ENCODE assay signal across 12 cellular contexts in genomic region chr2:177625744-177626655, GRCh38.
DNase-seq lines count a peak whose midpoint lies in the region; ATAC-seq and TF ChIP-seq lines count a peak whose summit lies in the region.
"Had no signal": no experiment of that assay in that cellular context is flagged by ENCODE, and none has a peak within 500 bp of the region (broad histone marks: within the 10 kb centered on the region; RNA-seq: fewer than 3 reads in every experiment).

No MANE protein-coding gene starts in this region.

- DNase-seq in DMS 273 (lab: John Stamatoyannopoulos, UW; ENCODE audit: unreplicated experiment) (peak; percentile 79), HFFc6 (no peak), NCI-H69 (lab: John Stamatoyannopoulos, UW) (peak; percentile 71), psoas muscle (no peak)
- no peak for DNase-seq in activated T-cell treated with anti-CD3 and anti-CD28 coated beads, Interleukin-2, amount 50 U/mL, for 24 hours
- no peak for DNase-seq in activated CD4-positive, alpha-beta T cell treated with anti-CD3 and anti-CD28 coated beads, Interleukin-2, amount 50 U/mL, for 1 hour
- DNase-seq: activated naive CD4-positive, alpha-beta T cell treated with anti-CD3 and anti-CD28 coated beads for 36 hours; glutamatergic neuron; NCI-H82 had no signal

- peaks cover 18% of the 10 kb centered on the region for H3K4me1 Mint-ChIP-seq in HFFc6 (ENCODE audit: low read depth)
- no peaks in the 10 kb centered on the region for H3K4me1 Mint-ChIP-seq in activated T-cell treated with anti-CD3 and anti-CD28 coated beads, Interleukin-2, amount 50 U/mL, for 24 hours (ENCODE audit: low read depth)

- ATAC-seq in psoas muscle (no peak), GM19328 (IDR thresholded peaks at IDR 0.05; ENCODE audit: unreplicated experiment) (no peak)

- H3K9me3 Mint-ChIP-seq in HFFc6, result no peaks in the 10 kb centered on the region
- H3K9me3 Mint-ChIP-seq in activated T-cell treated with anti-CD3 and anti-CD28 coated beads, Interleukin-2, amount 50 U/mL, for 24 hours, result no peaks in the 10 kb centered on the region
- H3K9me3 Mint-ChIP-seq: activated naive CD4-positive, alpha-beta T cell treated with anti-CD3 and anti-CD28 coated beads for 36 hours had no signal

- TF ChIP-seq CTCF in HFFc6 (IDR thresholded peaks at IDR 0.05), result no peak
- no peak for TF ChIP-seq CTCF in psoas muscle (IDR thresholded peaks at IDR 0.05)

- H3K4me3 Mint-ChIP-seq in HFFc6, result peak overlapping the region; percentile 22; the same call in 1 of the 2 replicates
- no peak overlapping the region for H3K4me3 Mint-ChIP-seq in activated T-cell treated with anti-CD3 and anti-CD28 coated beads, Interleukin-2, amount 50 U/mL, for 24 hours
- H3K4me3 Mint-ChIP-seq: activated naive CD4-positive, alpha-beta T cell treated with anti-CD3 and anti-CD28 coated beads for 36 hours had no signal

- H3K4me3 ChIP-seq in endocrine pancreas (ENCODE audit: control insufficient read depth, insufficient read depth, low read length) (peak overlapping the region; percentile 35), psoas muscle (no peak overlapping the region)

- no peaks in the 10 kb centered on the region for H3K36me3 ChIP-seq in endocrine pancreas (ENCODE audit: control insufficient read depth, insufficient read depth, low read length)
- no peaks in the 10 kb centered on the region for H3K36me3 ChIP-seq in psoas muscle (ENCODE audit: insufficient read depth in 1 of 2, low read depth in 1 of 2)

- no peaks in the 10 kb centered on the region; the same call in 1 of the 2 replicates for H3K27me3 Mint-ChIP-seq in HFFc6 (ENCODE audit: insufficient read depth)
- peaks cover 22% of the 10 kb centered on the region for H3K27me3 Mint-ChIP-seq in activated T-cell treated with anti-CD3 and anti-CD28 coated beads, Interleukin-2, amount 50 U/mL, for 24 hours

- no peak overlapping the region for H3K9ac ChIP-seq in endocrine pancreas (ENCODE audit: control insufficient read depth, insufficient read depth, low read length)

- H3K4me1 ChIP-seq in endocrine pancreas (ENCODE audit: control insufficient read depth, insufficient read depth, low read length) (no peaks in the 10 kb centered on the region), psoas muscle (no peaks in the 10 kb centered on the region)

- WGBS in psoas muscle, 3 donors, result 64 to 72% (median 67%) methylated on average over 10 of the region's 10 CpGs

- H3K36me3 Mint-ChIP-seq in HFFc6 (ENCODE audit: low read depth), result no peaks in the 10 kb centered on the region
- no peaks in the 10 kb centered on the region for H3K36me3 Mint-ChIP-seq in activated T-cell treated with anti-CD3 and anti-CD28 coated beads, Interleukin-2, amount 50 U/mL, for 24 hours (ENCODE audit: low read depth)

- H3K9me3 ChIP-seq in endocrine pancreas (ENCODE audit: control insufficient read depth, low read length) (no peaks in the 10 kb centered on the region), psoas muscle (no peaks in the 10 kb centered on the region)

- intact Hi-C loops in psoas muscle (cut with DNase I), result loop anchor here in 1 of 2 donors (10.0 kb wide), 1 partner anchor 99 kb away; no protein-coding TSS in a partner anchor

- H3K27ac ChIP-seq in psoas muscle, result no peak overlapping the region
- H3K27ac ChIP-seq: VCaP had no signal

- H3K27ac Mint-ChIP-seq in HFFc6, result no peak overlapping the region; the same call in 1 of the 2 replicates
- no peak overlapping the region for H3K27ac Mint-ChIP-seq in activated T-cell treated with anti-CD3 and anti-CD28 coated beads, Interleukin-2, amount 50 U/mL, for 24 hours
- H3K27ac Mint-ChIP-seq: activated naive CD4-positive, alpha-beta T cell treated with anti-CD3 and anti-CD28 coated beads for 36 hours had no signal

- H3K27me3 ChIP-seq in endocrine pancreas (ENCODE audit: control insufficient read depth, insufficient read depth, low read length) (no peaks in the 10 kb centered on the region), psoas muscle (ENCODE audit: insufficient read depth in 3 of 3, low read length in 2 of 3) (no peaks in the 10 kb centered on the region)

Comparison
In these comparisons a context has a peak if more than half of its experiments do, and no peak if none do; other contexts are left out.
1. DNase-seq: peak in DMS 273 (single experiment) and NCI-H69 (single experiment); none in HFFc6 (single experiment), activated T-cell treated with anti-CD3 and anti-CD28 coated beads, Interleukin-2, amount 50 U/mL, for 24 hours (single experiment), psoas muscle (0 of 2) and activated CD4-positive, alpha-beta T cell treated with anti-CD3 and anti-CD28 coated beads, Interleukin-2, amount 50 U/mL, for 1 hour (single experiment).